10 cellular contexts compared by ENCODE assay signal in genomic region chr3:2765002-2765579, GRCh38.
DNase-seq lines count a peak whose midpoint lies in the region; ATAC-seq, FAIRE-seq and TF ChIP-seq lines count a peak whose summit lies in the region.
"Had no signal": no experiment of that assay in that cellular context is flagged by ENCODE, and none has a peak within 500 bp of the region (broad histone marks: within the 10 kb centered on the region; RNA-seq: fewer than 3 reads in every experiment).

No MANE protein-coding gene starts in this region.

- H3K4me2 ChIP-seq in OCI-LY3 (ENCODE audit: low read length) (peak overlapping the region; percentile 73), neural progenitor cell (peak overlapping the region; percentile 33)

- H3K36me3 Mint-ChIP-seq in neural progenitor cell, result peaks cover 2% of the 10 kb centered on the region

- H2AFZ ChIP-seq in OCI-LY3 (ENCODE audit: low read depth, low read length) (peak overlapping the region; percentile 77), neural progenitor cell (replicated peaks) (no peak overlapping the region)

- H3K36me3 ChIP-seq in OCI-LY3 (replicated peaks; ENCODE audit: low read depth, low read length) (no peaks in the 10 kb centered on the region), neural progenitor cell (no peaks in the 10 kb centered on the region), small intestine (ENCODE audit: control insufficient read depth in 2 of 2, insufficient read depth in 2 of 2, low read length in 2 of 2) (no peaks in the 10 kb centered on the region)
- H3K36me3 ChIP-seq: SJCRH30 had no signal

- H3K4me1 Mint-ChIP-seq in neural progenitor cell, result peaks cover 15% of the 10 kb centered on the region

- H3K9me3 ChIP-seq in OCI-LY3 (ENCODE audit: insufficient read depth, low read length), result no peaks in the 10 kb centered on the region
- no peaks in the 10 kb centered on the region for H3K9me3 ChIP-seq in neural progenitor cell (ENCODE audit: low read depth)
- no peaks in the 10 kb centered on the region for H3K9me3 ChIP-seq in small intestine (ENCODE audit: control insufficient read depth, low read depth)
- H3K9me3 ChIP-seq: SJCRH30 had no signal

- no peak overlapping the region for H3K27ac Mint-ChIP-seq in neural progenitor cell

- no peaks in the 10 kb centered on the region for H3K79me2 ChIP-seq in OCI-LY3 (ENCODE audit: low read length)
- no peaks in the 10 kb centered on the region for H3K79me2 ChIP-seq in neural progenitor cell (ENCODE audit: low read depth)

- no peaks in the 10 kb centered on the region for H3K27me3 Mint-ChIP-seq in neural progenitor cell (ENCODE audit: insufficient read depth, low read depth)

- peak overlapping the region; percentile 59 for H3K4me3 ChIP-seq in OCI-LY3 (ENCODE audit: low read length)
- no peak overlapping the region for H3K4me3 ChIP-seq in neural progenitor cell
- no peak overlapping the region for H3K4me3 ChIP-seq in small intestine (ENCODE audit: low read depth in 1 of 2, low read length in 2 of 2)
- H3K4me3 ChIP-seq: SJCRH30 had no signal

- peak overlapping the region; percentile 10; the same call in 1 of the 2 replicates for H3K9ac ChIP-seq in OCI-LY3 (ENCODE audit: low read length)
- no peak overlapping the region for H3K9ac ChIP-seq in neural progenitor cell

- peak; percentile 84 for TF ChIP-seq CTCF in OCI-LY3 (IDR thresholded peaks at IDR 0.05; ENCODE audit: low read depth, low read length)
- TF ChIP-seq CTCF in neural progenitor cell (IDR thresholded peaks at IDR 0.05), result peak; percentile 61

- FAIRE-seq in small intestine (lab: Jason Lieb, UNC), result no peak
- FAIRE-seq: endometrium had no signal

- H4K20me1 ChIP-seq in OCI-LY3 (ENCODE audit: insufficient read depth, low read length), result no peaks in the 10 kb centered on the region
- no peaks in the 10 kb centered on the region for H4K20me1 ChIP-seq in neural progenitor cell (ENCODE audit: low read depth)

- H3K4me1 ChIP-seq in OCI-LY3 (ENCODE audit: low read length) (peaks cover 4% of the 10 kb centered on the region), neural progenitor cell (peaks cover under 1% of the 10 kb centered on the region), small intestine (ENCODE audit: control insufficient read depth in 2 of 2, insufficient read depth in 1 of 2, low read depth in 1 of 2, low read length in 1 of 2) (no peaks in the 10 kb centered on the region)
- H3K4me1 ChIP-seq: SJCRH30 had no signal

- H3K27me3 ChIP-seq in OCI-LY3 (ENCODE audit: low read depth, low read length) (no peaks in the 10 kb centered on the region), neural progenitor cell (no peaks in the 10 kb centered on the region), small intestine (ENCODE audit: control insufficient read depth in 2 of 2, insufficient read depth in 2 of 2, low read length in 2 of 2) (no peaks in the 10 kb centered on the region)
- H3K27me3 ChIP-seq: SJCRH30 had no signal

- peak; percentile 85 for ATAC-seq in HG03342 (IDR thresholded peaks at IDR 0.05; ENCODE audit: unreplicated experiment)

- peaks cover 7% of the 10 kb centered on the region for H3F3A ChIP-seq in neural progenitor cell (ENCODE audit: low read depth)

- peaks cover 4% of the 10 kb centered on the region for H3K9me3 Mint-ChIP-seq in neural progenitor cell

- 33 to 42% (median 36%) methylated on average over 9 of the region's 9 CpGs for WGBS in small intestine, 3 donors

- H3K27ac ChIP-seq in OCI-LY3 (ENCODE audit: low read length), result no peak overlapping the region
- no peak overlapping the region for H3K27ac ChIP-seq in neural progenitor cell
- no peak overlapping the region for H3K27ac ChIP-seq in small intestine (ENCODE audit: low read depth in 1 of 2, low read length in 1 of 2)
- H3K27ac ChIP-seq: SJCRH30 had no signal

- H3K4me3 Mint-ChIP-seq in neural progenitor cell, result no peak overlapping the region

- peak; percentile 1 for DNase-seq in SIG-M5 treated with dmso at 0.1 percent for 504 hours (lab: John Stamatoyannopoulos, UW; ENCODE audit: unreplicated experiment)
- no peak for DNase-seq in SIG-M5 (lab: John Stamatoyannopoulos, UW)
- peak; percentile 42 for DNase-seq in neural progenitor cell (ENCODE audit: low spot score)
- no peak for DNase-seq in NCI-H128 (lab: John Stamatoyannopoulos, UW; ENCODE audit: unreplicated experiment)
- DNase-seq in small intestine, result no peak
- DNase-seq in amygdala (lab: John Stamatoyannopoulos, UW), result no peak

Comparison
In these comparisons a context has a peak if more than half of its experiments do, and no peak if none do; other contexts are left out.
1. DNase-seq: peak in SIG-M5 treated with dmso at 0.1 percent for 504 hours (single experiment) and neural progenitor cell (single experiment); none in SIG-M5 (single experiment), NCI-H128 (single experiment), small intestine (single experiment) and amygdala (0 of 56).